Comparison of ENCODE assay signal across 17 cellular contexts in the genomic region with DNA sequence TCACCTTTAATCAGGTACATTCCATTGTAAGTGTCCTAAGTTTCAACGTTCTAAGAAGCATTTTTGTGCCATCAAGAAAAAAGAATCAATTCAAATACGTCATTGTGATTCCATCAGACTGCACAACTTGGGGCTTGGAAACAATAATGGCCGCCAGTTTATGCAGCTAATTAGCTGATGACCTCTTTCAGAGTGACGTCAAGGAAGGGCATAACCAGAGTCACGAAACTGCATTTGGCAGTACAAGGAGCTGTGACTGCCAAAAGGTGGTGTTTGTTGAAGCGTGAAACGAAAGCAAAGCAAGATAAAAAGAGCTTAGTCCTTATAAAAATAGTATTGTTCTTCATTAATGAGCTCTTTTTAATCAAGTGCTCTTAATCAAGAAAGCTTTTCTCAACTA.
DNase-seq lines count a peak whose midpoint lies in the region; ATAC-seq and TF ChIP-seq lines count a peak whose summit lies in the region.
"Had no signal": no experiment of that assay in that cellular context is flagged by ENCODE, and none has a peak within 500 bp of the region (broad histone marks: within the 10 kb centered on the region; RNA-seq: fewer than 3 reads in every experiment).

No MANE protein-coding gene starts in this region.

- no peak overlapping the region for H4K12ac ChIP-seq in trophoblast cell (ENCODE audit: low read depth, low read length)

- peak overlapping the region; percentile 26 for H3K4me2 ChIP-seq in Karpas-422 (ENCODE audit: low read depth, low read length, poor library complexity, severe bottlenecking)
- H3K4me2 ChIP-seq in trophoblast cell (ENCODE audit: low read length): no peak overlapping the region

- no peak overlapping the region for H2BK12ac ChIP-seq in trophoblast cell (ENCODE audit: low read length)

- intact Hi-C loops in right lobe of liver (cut with DNase I): no loop called here

- TF ChIP-seq CTCF in epithelial cell of proximal tubule (conservative IDR thresholded peaks at IDR 0.05; ENCODE audit: low read depth, low read length): no peak
- no peak for TF ChIP-seq CTCF in right lobe of liver (IDR thresholded peaks at IDR 0.05)

- H2AFZ ChIP-seq in Karpas-422 (ENCODE audit: low read length) (no peak overlapping the region), trophoblast cell (ENCODE audit: insufficient read depth, low read length, poor library complexity) (no peak overlapping the region)
- H2AFZ ChIP-seq: GM23248 had no signal

- ATAC-seq in right lobe of liver: peak; percentile 83 to 97 (median 92)
- ATAC-seq: activated T-helper 17 cell treated with anti-CD3 and anti-CD28 coated beads, Interleukin-2, amount 50 U/mL, for 72 hours; stimulated activated memory B cell treated with anti-CD40 and anti-IgM and Interleukin-4, amounts not matched to agents 10 μg/mL and 1 μg/mL and 100 μg/mL, for 72 hours; T-helper 17 cell had no signal

- H3K4me3 ChIP-seq in Karpas-422 (ENCODE audit: low read length): no peak overlapping the region
- no peak overlapping the region for H3K4me3 ChIP-seq in epithelial cell of proximal tubule (ENCODE audit: low read depth, low read length)
- no peak overlapping the region for H3K4me3 ChIP-seq in right lobe of liver
- no peak overlapping the region for H3K4me3 ChIP-seq in trophoblast cell (ENCODE audit: low read depth, low read length)
- H3K4me3 ChIP-seq: GM23248 had no signal

- no peak overlapping the region for H4K91ac ChIP-seq in trophoblast cell (ENCODE audit: low read depth, low read length)

- H3K27ac ChIP-seq in Karpas-422 (ENCODE audit: low read length): no peak overlapping the region
- peak overlapping the region in 1 of 3 donors; percentile 35 for H3K27ac ChIP-seq in right lobe of liver
- H3K27ac ChIP-seq in trophoblast cell (ENCODE audit: low read depth, low read length): no peak overlapping the region
- H3K27ac ChIP-seq: GM23248 had no signal

- H3K18ac ChIP-seq in trophoblast cell (ENCODE audit: low read length): no peak overlapping the region

- no peak overlapping the region for H2BK5ac ChIP-seq in trophoblast cell (ENCODE audit: low read depth, low read length, poor library complexity)

- H2BK120ac ChIP-seq in trophoblast cell (ENCODE audit: insufficient read depth, low read length, poor library complexity): no peak overlapping the region

- no peaks in the 10 kb centered on the region for H3K79me1 ChIP-seq in trophoblast cell (ENCODE audit: low read length)

- H3K27me3 ChIP-seq in Karpas-422 (ENCODE audit: low read length): no peaks in the 10 kb centered on the region
- no peaks in the 10 kb centered on the region for H3K27me3 ChIP-seq in right lobe of liver
- no peaks in the 10 kb centered on the region for H3K27me3 ChIP-seq in trophoblast cell (ENCODE audit: insufficient read depth, low read length)

- H3K14ac ChIP-seq in trophoblast cell (ENCODE audit: low read length): no peak overlapping the region

- H3K79me2 ChIP-seq in Karpas-422 (ENCODE audit: low read length) (no peaks in the 10 kb centered on the region), trophoblast cell (ENCODE audit: control insufficient read depth, insufficient read depth, low read length, poor library complexity) (no peaks in the 10 kb centered on the region)

- no peaks in the 10 kb centered on the region for H3K9me3 ChIP-seq in Karpas-422 (ENCODE audit: low read length)
- H3K9me3 ChIP-seq in right lobe of liver: no peaks in the 10 kb centered on the region
- H3K9me3 ChIP-seq in trophoblast cell (ENCODE audit: insufficient read depth, low read depth, low read length): no peaks in the 10 kb centered on the region

- no peak overlapping the region for H2AK5ac ChIP-seq in trophoblast cell (ENCODE audit: low read length)

- H3K9ac ChIP-seq in Karpas-422 (ENCODE audit: low read length): no peak overlapping the region
- H3K9ac ChIP-seq in trophoblast cell (ENCODE audit: low read length): no peak overlapping the region
- H3K9ac ChIP-seq: GM23248 had no signal

- H4K8ac ChIP-seq in trophoblast cell (ENCODE audit: low read depth, low read length): no peak overlapping the region

- DNase-seq in Ammon's horn (ENCODE audit: low spot score): peak; percentile 65
- DNase-seq in Karpas-422: no peak
- peak; percentile 51 for DNase-seq in epithelial cell of proximal tubule (ENCODE audit: low read depth)
- DNase-seq in right lobe of liver: peak in 2 of 3 donors; percentile 59 to 76
- DNase-seq in trophoblast cell: no peak
- no peak for DNase-seq in T-helper 1 cell
- no peak for DNase-seq in dedifferentiated amniotic fluid mesenchymal stem cell (ENCODE audit: extremely low spot score)
- DNase-seq in stimulated activated CD4-positive, alpha-beta T cell treated with anti-CD3 and anti-CD28 coated beads, Interleukin-4, amount 100 ng/mL, for 4 hours: no peak
- DNase-seq: activated CD4-positive, alpha-beta T cell treated with anti-CD3 and anti-CD28 coated beads for 48 hours; aorta; DND-41; GM23248; MV-4-11; stimulated activated CD4-positive, alpha-beta T cell treated with anti-CD3 and anti-CD28 coated beads, Interleukin-4, amount 100 ng/mL, for 1 hour; T-helper 17 cell had no signal

- no peaks in the 10 kb centered on the region for H3K9me2 ChIP-seq in Karpas-422 (replicated peaks; ENCODE audit: insufficient read depth, low read length)

- 8% methylated on average over 7 of the region's 7 CpGs for WGBS in right lobe of liver (ENCODE audit: insufficient coverage, low coverage, low lambda C conversion rate, missing lambda C conversion rate)
- no CpG with 5 or more reads among the region's 7 CpGs for WGBS in trophoblast cell (ENCODE audit: extremely low coverage, insufficient coverage, insufficient read length)

- no peaks in the 10 kb centered on the region for H3K36me3 ChIP-seq in Karpas-422 (ENCODE audit: insufficient read depth, low read length)
- no peaks in the 10 kb centered on the region for H3K36me3 ChIP-seq in right lobe of liver
- no peaks in the 10 kb centered on the region for H3K36me3 ChIP-seq in trophoblast cell (ENCODE audit: control insufficient read depth in 1 of 2, insufficient read depth in 2 of 2, low read length in 2 of 2)

- no peak overlapping the region for H3K4ac ChIP-seq in trophoblast cell (ENCODE audit: low read depth, low read length)

- H3K23ac ChIP-seq in trophoblast cell (ENCODE audit: low read length): no peak overlapping the region

- TF ChIP-seq POLR2A in right lobe of liver (IDR thresholded peaks at IDR 0.05): no peak

- peaks cover 5% of the 10 kb centered on the region for H3K4me1 ChIP-seq in Karpas-422 (ENCODE audit: low read length)
- H3K4me1 ChIP-seq in right lobe of liver: no peaks in the 10 kb centered on the region
- no peaks in the 10 kb centered on the region for H3K4me1 ChIP-seq in trophoblast cell (ENCODE audit: control insufficient read depth in 1 of 2, insufficient read depth in 2 of 2, low read length in 2 of 2)

- no peaks in the 10 kb centered on the region for H4K20me1 ChIP-seq in Karpas-422 (ENCODE audit: insufficient read depth, low read depth, low read length)

Comparison
In these comparisons a context has a peak if more than half of its experiments do, and no peak if none do; other contexts are left out.
1. DNase-seq: peak in Ammon's horn (single experiment), epithelial cell of proximal tubule (single experiment) and right lobe of liver (2 of 3); none in Karpas-422 (single experiment), trophoblast cell (0 of 2), T-helper 1 cell (0 of 5), dedifferentiated amniotic fluid mesenchymal stem cell (single experiment) and stimulated activated CD4-positive, alpha-beta T cell treated with anti-CD3 and anti-CD28 coated beads, Interleukin-4, amount 100 ng/mL, for 4 hours (0 of 2).